1 cellular context compared by ENCODE assay signal in the genomic region with DNA sequence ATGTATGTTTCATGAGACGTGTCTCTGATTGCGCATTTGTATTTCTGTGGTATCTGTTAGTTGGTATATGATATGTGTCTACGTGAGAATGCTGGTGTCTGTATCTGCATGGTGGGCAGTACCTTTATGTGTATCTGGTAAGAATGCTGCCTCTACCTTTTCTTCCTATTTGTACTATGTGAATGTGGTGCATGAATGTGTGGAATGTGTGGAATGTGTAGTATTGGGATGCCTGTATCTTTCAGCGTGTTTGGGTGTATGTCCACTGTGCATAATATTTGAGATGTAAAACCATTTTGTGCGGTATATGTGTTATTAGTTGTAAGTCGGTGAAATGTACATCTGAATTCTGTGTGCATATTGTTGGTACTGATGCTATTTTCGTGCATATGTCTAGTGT.
TF ChIP-seq lines count a peak whose summit lies in the region.

No MANE protein-coding gene starts in this region.

TF ChIP-seq in GM23338, 12 proteins besides CTCF, POLR2A, EP300 and RAD21 (continued from another document):
- TF ChIP-seq, protein P1, sequence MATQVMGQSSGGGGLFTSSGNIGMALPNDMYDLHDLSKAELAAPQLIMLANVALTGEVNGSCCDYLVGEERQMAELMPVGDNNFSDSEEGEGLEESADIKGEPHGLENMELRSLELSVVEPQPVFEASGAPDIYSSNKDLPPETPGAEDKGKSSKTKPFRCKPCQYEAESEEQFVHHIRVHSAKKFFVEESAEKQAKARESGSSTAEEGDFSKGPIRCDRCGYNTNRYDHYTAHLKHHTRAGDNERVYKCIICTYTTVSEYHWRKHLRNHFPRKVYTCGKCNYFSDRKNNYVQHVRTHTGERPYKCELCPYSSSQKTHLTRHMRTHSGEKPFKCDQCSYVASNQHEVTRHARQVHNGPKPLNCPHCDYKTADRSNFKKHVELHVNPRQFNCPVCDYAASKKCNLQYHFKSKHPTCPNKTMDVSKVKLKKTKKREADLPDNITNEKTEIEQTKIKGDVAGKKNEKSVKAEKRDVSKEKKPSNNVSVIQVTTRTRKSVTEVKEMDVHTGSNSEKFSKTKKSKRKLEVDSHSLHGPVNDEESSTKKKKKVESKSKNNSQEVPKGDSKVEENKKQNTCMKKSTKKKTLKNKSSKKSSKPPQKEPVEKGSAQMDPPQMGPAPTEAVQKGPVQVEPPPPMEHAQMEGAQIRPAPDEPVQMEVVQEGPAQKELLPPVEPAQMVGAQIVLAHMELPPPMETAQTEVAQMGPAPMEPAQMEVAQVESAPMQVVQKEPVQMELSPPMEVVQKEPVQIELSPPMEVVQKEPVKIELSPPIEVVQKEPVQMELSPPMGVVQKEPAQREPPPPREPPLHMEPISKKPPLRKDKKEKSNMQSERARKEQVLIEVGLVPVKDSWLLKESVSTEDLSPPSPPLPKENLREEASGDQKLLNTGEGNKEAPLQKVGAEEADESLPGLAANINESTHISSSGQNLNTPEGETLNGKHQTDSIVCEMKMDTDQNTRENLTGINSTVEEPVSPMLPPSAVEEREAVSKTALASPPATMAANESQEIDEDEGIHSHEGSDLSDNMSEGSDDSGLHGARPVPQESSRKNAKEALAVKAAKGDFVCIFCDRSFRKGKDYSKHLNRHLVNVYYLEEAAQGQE (IDR thresholded peaks at IDR 0.05; ENCODE audit: unreplicated experiment), result no peak
- no peak for TF ChIP-seq ZNF331 (CRISPR knock-in tag; IDR thresholded peaks at IDR 0.05; ENCODE audit: low read depth)
